Comparison of ENCODE assay signal across 10 cellular contexts in genomic region chr4:81030061-81030616, GRCh38. TPM values are rescaled to one million over a fixed set of nuclear protein-coding genes. Genes with fewer than 3 reads are reported as not detected.
DNase-seq lines count a peak whose midpoint lies in the region; ATAC-seq lines count a peak whose summit lies in the region.
"Had no signal": no experiment of that assay in that cellular context is flagged by ENCODE, and none has a peak within 500 bp of the region (broad histone marks: within the 10 kb centered on the region; RNA-seq: fewer than 3 reads in every experiment).

No MANE protein-coding gene starts in this region.

- H3K36me3 Mint-ChIP-seq in T-helper 17 cell (ENCODE audit: low read depth), result peaks cover 12% of the 10 kb centered on the region
- H3K36me3 Mint-ChIP-seq in stimulated activated effector memory CD8-positive, alpha-beta T cell treated with anti-CD3 and anti-CD28 coated beads, Interleukin-12 subunit alpha, Interleukin-12 subunit beta, amount 100 ng/mL, for 72 hours, result no peaks in the 10 kb centered on the region

- no peaks in the 10 kb centered on the region for H3K9me3 Mint-ChIP-seq in stimulated activated effector memory CD8-positive, alpha-beta T cell treated with anti-CD3 and anti-CD28 coated beads, Interleukin-12 subunit alpha, Interleukin-12 subunit beta, amount 100 ng/mL, for 72 hours

- 5% methylated on average over 13 of the region's 13 CpGs for WGBS in right cardiac atrium

- peak overlapping the region; percentile 31 for H3K4me3 ChIP-seq in right cardiac atrium (ENCODE audit: low read length)
- H3K4me3 ChIP-seq: BLaER1 had no signal

- H3K27ac Mint-ChIP-seq in T-helper 17 cell, result no peak overlapping the region
- H3K27ac Mint-ChIP-seq in stimulated activated effector memory CD8-positive, alpha-beta T cell treated with anti-CD3 and anti-CD28 coated beads, Interleukin-12 subunit alpha, Interleukin-12 subunit beta, amount 100 ng/mL, for 72 hours, result no peak overlapping the region

- peaks cover 91% of the 10 kb centered on the region for H3K27me3 Mint-ChIP-seq in T-helper 17 cell

- H3K27me3 ChIP-seq in right cardiac atrium (ENCODE audit: control insufficient read depth, insufficient read depth), result peaks cover 10% of the 10 kb centered on the region
- H3K27me3 ChIP-seq: BLaER1 had no signal

- peak overlapping the region; percentile 83 for H3K4me3 Mint-ChIP-seq in T-helper 17 cell
- H3K4me3 Mint-ChIP-seq in stimulated activated effector memory CD8-positive, alpha-beta T cell treated with anti-CD3 and anti-CD28 coated beads, Interleukin-12 subunit alpha, Interleukin-12 subunit beta, amount 100 ng/mL, for 72 hours, result peak overlapping the region; percentile 70

- intact Hi-C loops in right cardiac atrium (cut with DNase I), result no loop called here

- DNase-seq in NCI-H82 (lab: John Stamatoyannopoulos, UW) (peak; percentile 22), NCI-H82 treated with DMSO at 0.1 percent for 48 hours (lab: John Stamatoyannopoulos, UW; ENCODE audit: unreplicated experiment) (no peak), T-helper 17 cell (no peak), right cardiac atrium (no peak), NCI-H2107 (lab: John Stamatoyannopoulos, UW) (no peak), SK-N-DZ (ENCODE audit: low spot score) (no peak)
- no peak for DNase-seq in stimulated activated effector memory CD8-positive, alpha-beta T cell treated with anti-CD3 and anti-CD28 coated beads, Interleukin-12 subunit alpha, Interleukin-12 subunit beta, amount 100 ng/mL, for 72 hours (ENCODE audit: low spot score in 2 of 2)

- H3K4me1 ChIP-seq in right cardiac atrium (ENCODE audit: control insufficient read depth, insufficient read depth, low read length), result no peaks in the 10 kb centered on the region
- H3K4me1 ChIP-seq: BLaER1 had no signal

- H3K9me3 ChIP-seq in T-helper 17 cell (ENCODE audit: control insufficient read depth, low read length, poor library complexity, severe bottlenecking) (no peaks in the 10 kb centered on the region), right cardiac atrium (ENCODE audit: control insufficient read depth, low read length) (no peaks in the 10 kb centered on the region)

- ATAC-seq in T-helper 17 cell (no peak), right cardiac atrium (no peak), GM21360 (IDR thresholded peaks at IDR 0.05; ENCODE audit: unreplicated experiment) (no peak)
- no peak for ATAC-seq in stimulated activated effector memory CD8-positive, alpha-beta T cell treated with anti-CD3 and anti-CD28 coated beads, Interleukin-12 subunit alpha, Interleukin-12 subunit beta, amount 100 ng/mL, for 72 hours

- peaks cover 15% of the 10 kb centered on the region for H3K4me1 Mint-ChIP-seq in T-helper 17 cell
- peaks cover 17% of the 10 kb centered on the region for H3K4me1 Mint-ChIP-seq in stimulated activated effector memory CD8-positive, alpha-beta T cell treated with anti-CD3 and anti-CD28 coated beads, Interleukin-12 subunit alpha, Interleukin-12 subunit beta, amount 100 ng/mL, for 72 hours

- H3K27ac ChIP-seq in right cardiac atrium (ENCODE audit: low read length), result no peak overlapping the region
- H3K27ac ChIP-seq: BLaER1 had no signal

RNA-seq across cellular contexts. Expression of gene BMP3, which starts 0.4 kb away (rescaled TPM):
- total RNA-seq in T-helper 17 cell (not detected), right cardiac atrium (not detected)
- 0.02 TPM for polyA plus RNA-seq in right cardiac atrium
- not detected in 2 replicates for polyA plus RNA-seq in SK-N-DZ (2014; cell fraction: cytosol; rRNA removed)
- not detected in 2 replicates for polyA plus RNA-seq in SK-N-DZ (2014; cell fraction: nucleus; rRNA removed)
- total RNA-seq: T-helper 2 cell treated with Interferon-gamma antibody and Interleukin-4, amounts not matched to agents 100 ng/mL and 5 ng/mL, for 36 hours had no signal
